Comparison of ENCODE assay signal across 16 cellular contexts in genomic region chr19:13092608-13093260, GRCh38. TPM values are rescaled to one million over a fixed set of nuclear protein-coding genes. Genes with fewer than 3 reads are reported as not detected.
DNase-seq lines count a peak whose midpoint lies in the region; ATAC-seq and TF ChIP-seq lines count a peak whose summit lies in the region.
"Had no signal": no experiment of that assay in that cellular context is flagged by ENCODE, and none has a peak within 500 bp of the region (broad histone marks: within the 10 kb centered on the region; RNA-seq: fewer than 3 reads in every experiment).

No MANE protein-coding gene starts in this region.

- no peak overlapping the region for H3K4me3 ChIP-seq in RWPE2 (ENCODE audit: severe bottlenecking)
- H3K4me3 ChIP-seq: MG63 had no signal

- in situ Hi-C loops in ACHN (cut with HindIII; ENCODE audit: low pct_ligation_motif_present, low pct_unique_long_range_greater_than_20kb, low sequenced_read_pairs), result no loop called here

- no peak overlapping the region for H3K27ac ChIP-seq in RWPE2 (ENCODE audit: poor library complexity, severe bottlenecking)
- H3K27ac ChIP-seq: parathyroid adenoma had no signal

- no peak overlapping the region for H3K27ac Mint-ChIP-seq in stimulated activated naive B cell treated with anti-CD40 and anti-IgM and Interleukin-4, amounts not matched to agents 10 μg/mL and 1 μg/mL and 100 μg/mL, for 72 hours
- H3K27ac Mint-ChIP-seq: activated T-helper 17 cell treated with anti-CD3 and anti-CD28 coated beads, Interleukin-2, amount 50 U/mL, for 72 hours had no signal

- no peaks in the 10 kb centered on the region for H3K9me3 Mint-ChIP-seq in stimulated activated naive B cell treated with anti-CD40 and anti-IgM and Interleukin-4, amounts not matched to agents 10 μg/mL and 1 μg/mL and 100 μg/mL, for 72 hours
- H3K9me3 Mint-ChIP-seq: activated T-helper 17 cell treated with anti-CD3 and anti-CD28 coated beads, Interleukin-2, amount 50 U/mL, for 72 hours; central memory CD8-positive, alpha-beta T cell had no signal

- no peaks in the 10 kb centered on the region for H3K27me3 ChIP-seq in RWPE2 (ENCODE audit: insufficient read depth, poor library complexity, severe bottlenecking)
- H3K27me3 ChIP-seq: BE2C, MG63 had no signal

- no peak for TF ChIP-seq CTCF in RWPE2 (IDR thresholded peaks at IDR 0.05; ENCODE audit: poor library complexity, severe bottlenecking)

- H3K4me1 Mint-ChIP-seq in stimulated activated naive B cell treated with anti-CD40 and anti-IgM and Interleukin-4, amounts not matched to agents 10 μg/mL and 1 μg/mL and 100 μg/mL, for 72 hours, result peaks cover 26 to 34% of the 10 kb centered on the region in 2 donors

- H3K9me3 ChIP-seq in RWPE2 (ENCODE audit: severe bottlenecking), result no peaks in the 10 kb centered on the region
- H3K9me3 ChIP-seq: BE2C, MG63 had no signal

- H3K4me1 ChIP-seq in RWPE2 (ENCODE audit: insufficient read depth, poor library complexity, severe bottlenecking), result no peaks in the 10 kb centered on the region
- H3K4me1 ChIP-seq: parathyroid adenoma had no signal

- peak; percentile 44 for DNase-seq in ACHN
- DNase-seq in RWPE2 (ENCODE audit: low spot score), result peak; percentile 44
- peak; percentile 64 for DNase-seq in glomerular visceral epithelial cell (ENCODE audit: extremely low spot score)
- peak; percentile 63 for DNase-seq in renal cortical epithelial cell (ENCODE audit: low read depth)
- no peak for DNase-seq in NCI-H2196 treated with DMSO at 0.1 percent for 48 hours (lab: John Stamatoyannopoulos, UW; ENCODE audit: unreplicated experiment)
- no peak for DNase-seq in HuH-7.5 (ENCODE audit: low spot score)
- DNase-seq in NCI-H2107 (lab: John Stamatoyannopoulos, UW), result no peak
- DNase-seq in stimulated activated naive B cell treated with anti-CD40 and anti-IgM and Interleukin-4, amounts not matched to agents 10 μg/mL and 1 μg/mL and 100 μg/mL, for 72 hours, result no peak
- DNase-seq: BE2C, left cardiac atrium, MG63, NCI-H446, SHP77 had no signal

- H3K27me3 Mint-ChIP-seq in stimulated activated naive B cell treated with anti-CD40 and anti-IgM and Interleukin-4, amounts not matched to agents 10 μg/mL and 1 μg/mL and 100 μg/mL, for 72 hours, result no peaks in the 10 kb centered on the region

- peaks cover 0 to under 1% of the 10 kb centered on the region in 2 donors for H3K36me3 Mint-ChIP-seq in stimulated activated naive B cell treated with anti-CD40 and anti-IgM and Interleukin-4, amounts not matched to agents 10 μg/mL and 1 μg/mL and 100 μg/mL, for 72 hours

- no peak for ATAC-seq in RWPE2 (ENCODE audit: low read depth)
- no peak for ATAC-seq in stimulated activated naive B cell treated with anti-CD40 and anti-IgM and Interleukin-4, amounts not matched to agents 10 μg/mL and 1 μg/mL and 100 μg/mL, for 72 hours (replicated peaks)
- ATAC-seq: activated T-helper 17 cell treated with anti-CD3 and anti-CD28 coated beads, Interleukin-2, amount 50 U/mL, for 72 hours had no signal

- no peaks in the 10 kb centered on the region for H3K36me3 ChIP-seq in RWPE2 (ENCODE audit: low read depth)
- H3K36me3 ChIP-seq: BE2C had no signal

- H3K4me3 Mint-ChIP-seq in stimulated activated naive B cell treated with anti-CD40 and anti-IgM and Interleukin-4, amounts not matched to agents 10 μg/mL and 1 μg/mL and 100 μg/mL, for 72 hours, result no peak overlapping the region
- H3K4me3 Mint-ChIP-seq: activated T-helper 17 cell treated with anti-CD3 and anti-CD28 coated beads, Interleukin-2, amount 50 U/mL, for 72 hours; central memory CD8-positive, alpha-beta T cell had no signal

RNA-seq across cellular contexts. Expression of gene LYL1, which starts 9.9 kb away (rescaled TPM):
- total RNA-seq in renal cortical epithelial cell, result 0.20 and 1.7 TPM in 2 replicates

RNA-seq across cellular contexts. Expression of gene TRMT1, which starts 23.8 kb away (rescaled TPM):
- total RNA-seq in renal cortical epithelial cell, result 30.0 and 32.8 TPM in 2 replicates

RNA-seq across cellular contexts. Expression of gene NACC1, which starts 25.3 kb away (rescaled TPM):
- total RNA-seq in renal cortical epithelial cell, result 36.5 and 119 TPM in 2 replicates

RNA-seq across cellular contexts. Expression of gene STX10, which starts 57.4 kb away (rescaled TPM):
- total RNA-seq in renal cortical epithelial cell, result 37.1 and 67.0 TPM in 2 replicates

RNA-seq across cellular contexts. Expression of gene IER2, which starts 57.5 kb away (rescaled TPM):
- total RNA-seq in renal cortical epithelial cell, result 15.6 and 27.9 TPM in 2 replicates

Comparison
In these comparisons a context has a peak if more than half of its experiments do, and no peak if none do; other contexts are left out.
1. DNase-seq: peak in ACHN (single experiment), RWPE2 (single experiment), glomerular visceral epithelial cell (single experiment) and renal cortical epithelial cell (single experiment); none in NCI-H2196 treated with DMSO at 0.1 percent for 48 hours (single experiment), HuH-7.5 (single experiment), NCI-H2107 (single experiment) and stimulated activated naive B cell treated with anti-CD40 and anti-IgM and Interleukin-4, amounts not matched to agents 10 μg/mL and 1 μg/mL and 100 μg/mL, for 72 hours (single experiment).